ENCODE assay signal across 7 cellular contexts in genomic region chr1:2327162-2327561, GRCh38.
DNase-seq lines count a peak whose midpoint lies in the region; ATAC-seq, FAIRE-seq and TF ChIP-seq lines count a peak whose summit lies in the region.
"Not testable (repeated sequence)": the region's sequence is repeated elsewhere in the genome, so short reads cannot be mapped to it uniquely, and the experiment has no call there.

No MANE protein-coding gene starts in this region.

- FAIRE-seq in kidney (lab: Jason Lieb, UNC), result peak; percentile 47

- H3K4me3 ChIP-seq in CD8-positive, alpha-beta memory T cell (ENCODE audit: low read length); kidney (ENCODE audit: low read length in 2 of 2): not testable (repeated sequence)

- CTCF ChIA-PET in CD8-positive, alpha-beta memory T cell (lab: Charles Lee); activated CD8-positive, alpha-beta T cell treated with anti-CD3 and anti-CD28 coated beads, Interleukin-2, amount 10 ng/mL, durations not matched to agents 7 days and 5 days (lab: Charles Lee): not testable (repeated sequence)

- H3K9ac ChIP-seq in kidney (ENCODE audit: low read length in 2 of 2), result not testable (repeated sequence)

- not testable (repeated sequence) for H3K36me3 Mint-ChIP-seq in CD8-positive, alpha-beta memory T cell; activated CD8-positive, alpha-beta T cell treated with anti-CD3 and anti-CD28 coated beads, Interleukin-2, amount 10 ng/mL, durations not matched to agents 7 days and 5 days (ENCODE audit: low read depth); activated naive CD8-positive, alpha-beta T cell treated with anti-CD3 and anti-CD28 coated beads, Interleukin-2, amount 10 ng/mL, durations not matched to agents 7 days and 5 days; dendritic cell treated with granulocyte-macrophage colony-stimulating factor and Interleukin-4, amounts not matched to agents 40 ng/mL and 50 ng/mL, for 4 days (ENCODE audit: low read depth); nephron progenitor cell (ENCODE audit: low read depth)
- H3K36me3 Mint-ChIP-seq in stimulated activated effector memory CD8-positive, alpha-beta T cell treated with anti-CD3 and anti-CD28 coated beads, Interleukin-12 subunit alpha, Interleukin-12 subunit beta, amount 100 ng/mL, for 72 hours, result peaks cover 13% of the 10 kb centered on the region

- intact Hi-C loops in dendritic cell treated with granulocyte-macrophage colony-stimulating factor and Interleukin-4, amounts not matched to agents 40 ng/mL and 50 ng/mL, for 4 days (cut with micrococcal nuclease); kidney (cut with DNase I): not testable (repeated sequence)

- H3K9me3 ChIP-seq in CD8-positive, alpha-beta memory T cell (ENCODE audit: low read length); kidney (ENCODE audit: control insufficient read depth in 1 of 2, low read length in 2 of 2): not testable (repeated sequence)

- not testable (repeated sequence) for H3K27me3 Mint-ChIP-seq in CD8-positive, alpha-beta memory T cell; activated CD8-positive, alpha-beta T cell treated with anti-CD3 and anti-CD28 coated beads, Interleukin-2, amount 10 ng/mL, durations not matched to agents 7 days and 5 days (ENCODE audit: low read depth); activated naive CD8-positive, alpha-beta T cell treated with anti-CD3 and anti-CD28 coated beads, Interleukin-2, amount 10 ng/mL, durations not matched to agents 7 days and 5 days
- peaks cover 25% of the 10 kb centered on the region for H3K27me3 Mint-ChIP-seq in dendritic cell treated with granulocyte-macrophage colony-stimulating factor and Interleukin-4, amounts not matched to agents 40 ng/mL and 50 ng/mL, for 4 days
- H3K27me3 Mint-ChIP-seq in nephron progenitor cell (ENCODE audit: low read depth, poor library complexity), result peaks cover 34% of the 10 kb centered on the region

- H3K4me1 Mint-ChIP-seq in CD8-positive, alpha-beta memory T cell; activated CD8-positive, alpha-beta T cell treated with anti-CD3 and anti-CD28 coated beads, Interleukin-2, amount 10 ng/mL, durations not matched to agents 7 days and 5 days (ENCODE audit: low read depth); activated naive CD8-positive, alpha-beta T cell treated with anti-CD3 and anti-CD28 coated beads, Interleukin-2, amount 10 ng/mL, durations not matched to agents 7 days and 5 days; dendritic cell treated with granulocyte-macrophage colony-stimulating factor and Interleukin-4, amounts not matched to agents 40 ng/mL and 50 ng/mL, for 4 days (ENCODE audit: low read depth): not testable (repeated sequence)
- H3K4me1 Mint-ChIP-seq in nephron progenitor cell, result peaks cover 25% of the 10 kb centered on the region
- peaks cover 13% of the 10 kb centered on the region for H3K4me1 Mint-ChIP-seq in stimulated activated effector memory CD8-positive, alpha-beta T cell treated with anti-CD3 and anti-CD28 coated beads, Interleukin-12 subunit alpha, Interleukin-12 subunit beta, amount 100 ng/mL, for 72 hours

- H3K4me3 Mint-ChIP-seq in CD8-positive, alpha-beta memory T cell; activated CD8-positive, alpha-beta T cell treated with anti-CD3 and anti-CD28 coated beads, Interleukin-2, amount 10 ng/mL, durations not matched to agents 7 days and 5 days; activated naive CD8-positive, alpha-beta T cell treated with anti-CD3 and anti-CD28 coated beads, Interleukin-2, amount 10 ng/mL, durations not matched to agents 7 days and 5 days; dendritic cell treated with granulocyte-macrophage colony-stimulating factor and Interleukin-4, amounts not matched to agents 40 ng/mL and 50 ng/mL, for 4 days; nephron progenitor cell; stimulated activated effector memory CD8-positive, alpha-beta T cell treated with anti-CD3 and anti-CD28 coated beads, Interleukin-12 subunit alpha, Interleukin-12 subunit beta, amount 100 ng/mL, for 72 hours: not testable (repeated sequence)

- not testable (repeated sequence) for H3K36me3 ChIP-seq in CD8-positive, alpha-beta memory T cell (ENCODE audit: insufficient read depth, low read length); kidney (ENCODE audit: control insufficient read depth in 1 of 2, insufficient read depth in 2 of 2, low read length in 2 of 2)

- H3K27me3 ChIP-seq in CD8-positive, alpha-beta memory T cell (ENCODE audit: insufficient read depth, low read length, poor library complexity, severe bottlenecking), result not testable (repeated sequence)

- H3K4me1 ChIP-seq in CD8-positive, alpha-beta memory T cell (ENCODE audit: insufficient read depth, low read length); kidney (ENCODE audit: control insufficient read depth in 1 of 2, insufficient read depth in 1 of 2, low read depth in 1 of 2, low read length in 2 of 2): not testable (repeated sequence)

- not testable (repeated sequence) for TF ChIP-seq CTCF in kidney (IDR thresholded peaks at IDR 0.05; ENCODE audit: borderline replicate concordance, extremely low read depth, insufficient read depth); nephron progenitor cell (IDR thresholded peaks at IDR 0.05)

- POLR2A ChIA-PET in CD8-positive, alpha-beta memory T cell (lab: Charles Lee); activated CD8-positive, alpha-beta T cell treated with anti-CD3 and anti-CD28 coated beads, Interleukin-2, amount 10 ng/mL, durations not matched to agents 7 days and 5 days (lab: Charles Lee): not testable (repeated sequence)
- POLR2A ChIA-PET in activated naive CD8-positive, alpha-beta T cell treated with anti-CD3 and anti-CD28 coated beads, Interleukin-2, amount 10 ng/mL, durations not matched to agents 7 days and 5 days (lab: Charles Lee), result interaction anchor here (0.6 kb wide), 1 partner anchor 446 kb away, joined by 3 read pairs; no protein-coding TSS in a partner anchor

- H3K9me3 Mint-ChIP-seq in CD8-positive, alpha-beta memory T cell; activated CD8-positive, alpha-beta T cell treated with anti-CD3 and anti-CD28 coated beads, Interleukin-2, amount 10 ng/mL, durations not matched to agents 7 days and 5 days (ENCODE audit: insufficient read depth); activated naive CD8-positive, alpha-beta T cell treated with anti-CD3 and anti-CD28 coated beads, Interleukin-2, amount 10 ng/mL, durations not matched to agents 7 days and 5 days; dendritic cell treated with granulocyte-macrophage colony-stimulating factor and Interleukin-4, amounts not matched to agents 40 ng/mL and 50 ng/mL, for 4 days; nephron progenitor cell; stimulated activated effector memory CD8-positive, alpha-beta T cell treated with anti-CD3 and anti-CD28 coated beads, Interleukin-12 subunit alpha, Interleukin-12 subunit beta, amount 100 ng/mL, for 72 hours: not testable (repeated sequence)

- not testable (repeated sequence) for ATAC-seq in activated CD8-positive, alpha-beta T cell treated with anti-CD3 and anti-CD28 coated beads, Interleukin-2, amount 10 ng/mL, durations not matched to agents 7 days and 5 days; activated naive CD8-positive, alpha-beta T cell treated with anti-CD3 and anti-CD28 coated beads, Interleukin-2, amount 10 ng/mL, durations not matched to agents 7 days and 5 days (ENCODE audit: low read depth); stimulated activated effector memory CD8-positive, alpha-beta T cell treated with anti-CD3 and anti-CD28 coated beads, Interleukin-12 subunit alpha, Interleukin-12 subunit beta, amount 100 ng/mL, for 72 hours

- not testable (repeated sequence) for H3K27ac ChIP-seq in CD8-positive, alpha-beta memory T cell (ENCODE audit: low read depth, low read length); kidney (ENCODE audit: low read depth in 2 of 2, low read length in 2 of 2)

- DNase-seq in CD8-positive, alpha-beta memory T cell; activated CD8-positive, alpha-beta T cell treated with anti-CD3 and anti-CD28 coated beads, Interleukin-2, amount 10 ng/mL, durations not matched to agents 7 days and 5 days; activated naive CD8-positive, alpha-beta T cell treated with anti-CD3 and anti-CD28 coated beads, Interleukin-2, amount 10 ng/mL, durations not matched to agents 7 days and 5 days; kidney; nephron progenitor cell; stimulated activated effector memory CD8-positive, alpha-beta T cell treated with anti-CD3 and anti-CD28 coated beads, Interleukin-12 subunit alpha, Interleukin-12 subunit beta, amount 100 ng/mL, for 72 hours (ENCODE audit: low spot score in 2 of 2): not testable (repeated sequence)

- H3K27ac Mint-ChIP-seq in CD8-positive, alpha-beta memory T cell, result peak overlapping the region in 5 of 8 donors; percentile 55 to 89 (median 73)
- peak overlapping the region; percentile 15 for H3K27ac Mint-ChIP-seq in activated CD8-positive, alpha-beta T cell treated with anti-CD3 and anti-CD28 coated beads, Interleukin-2, amount 10 ng/mL, durations not matched to agents 7 days and 5 days
- H3K27ac Mint-ChIP-seq in activated naive CD8-positive, alpha-beta T cell treated with anti-CD3 and anti-CD28 coated beads, Interleukin-2, amount 10 ng/mL, durations not matched to agents 7 days and 5 days, result peak overlapping the region; percentile 1
- peak overlapping the region; percentile 9 for H3K27ac Mint-ChIP-seq in dendritic cell treated with granulocyte-macrophage colony-stimulating factor and Interleukin-4, amounts not matched to agents 40 ng/mL and 50 ng/mL, for 4 days
- H3K27ac Mint-ChIP-seq in nephron progenitor cell, result peak overlapping the region; percentile 81
- H3K27ac Mint-ChIP-seq in stimulated activated effector memory CD8-positive, alpha-beta T cell treated with anti-CD3 and anti-CD28 coated beads, Interleukin-12 subunit alpha, Interleukin-12 subunit beta, amount 100 ng/mL, for 72 hours, result peak overlapping the region; percentile 77

Comparison
In these comparisons a context has a peak if more than half of its experiments do, and no peak if none do; other contexts are left out.
1. H3K27ac Mint-ChIP-seq: peak in every context shown above with its lines; median percentile 81 in nephron progenitor cell; 77 in stimulated activated effector memory CD8-positive, alpha-beta T cell treated with anti-CD3 and anti-CD28 coated beads, Interleukin-12 subunit alpha, Interleukin-12 subunit beta, amount 100 ng/mL, for 72 hours; 73 in CD8-positive, alpha-beta memory T cell; 15 in activated CD8-positive, alpha-beta T cell treated with anti-CD3 and anti-CD28 coated beads, Interleukin-2, amount 10 ng/mL, durations not matched to agents 7 days and 5 days; 9 in dendritic cell treated with granulocyte-macrophage colony-stimulating factor and Interleukin-4, amounts not matched to agents 40 ng/mL and 50 ng/mL, for 4 days; 1 in activated naive CD8-positive, alpha-beta T cell treated with anti-CD3 and anti-CD28 coated beads, Interleukin-2, amount 10 ng/mL, durations not matched to agents 7 days and 5 days.